Comparison of ENCODE assay signal across 1 cellular context in genomic region chr13:24230428-24231072, GRCh38.
TF ChIP-seq lines count a peak whose summit lies in the region.

No MANE protein-coding gene starts in this region.

TF ChIP-seq in GM12878, 131 proteins besides CTCF, POLR2A, EP300 and RAD21:
- TF ChIP-seq FOXK2 (IDR thresholded peaks at IDR 0.05) (no peak), TARDBP (IDR thresholded peaks at IDR 0.05; ENCODE audit: borderline replicate concordance) (no peak), ATF7 (IDR thresholded peaks at IDR 0.05; ENCODE audit: low read depth) (no peak), NRF1 (conservative IDR thresholded peaks at IDR 0.05; ENCODE audit: low read depth, low read length) (no peak), MTA3 (IDR thresholded peaks at IDR 0.05; ENCODE audit: borderline replicate concordance, low read length) (no peak), NBN (IDR thresholded peaks at IDR 0.05) (no peak), SMAD5 (IDR thresholded peaks at IDR 0.05; ENCODE audit: low read depth) (no peak), HCFC1 (IDR thresholded peaks at IDR 0.05; ENCODE audit: low read length) (no peak), EED (IDR thresholded peaks at IDR 0.05; ENCODE audit: low read depth) (no peak), RFX5 (IDR thresholded peaks at IDR 0.05; ENCODE audit: low read depth, low read length) (no peak), BCL3 (IDR thresholded peaks at IDR 0.05; ENCODE audit: borderline replicate concordance, insufficient read depth, low read depth, low read length, poor library complexity, severe bottlenecking) (no peak), IRF4 (IDR thresholded peaks at IDR 0.05; ENCODE audit: low read depth, low read length) (no peak), RCOR1 (conservative IDR thresholded peaks at IDR 0.05; ENCODE audit: low read depth, low read length) (no peak)
